7 cellular contexts compared by ENCODE assay signal in genomic region chr5:50513028-50513457, GRCh38.
DNase-seq lines count a peak whose midpoint lies in the region; ATAC-seq, FAIRE-seq and TF ChIP-seq lines count a peak whose summit lies in the region.
"Not testable (repeated sequence)": the region's sequence is repeated elsewhere in the genome, so short reads cannot be mapped to it uniquely, and the experiment has no call there.

No MANE protein-coding gene starts in this region.

- not testable (repeated sequence) for H4K20me1 ChIP-seq in DND-41 (ENCODE audit: insufficient read depth, low read length); OCI-LY7 (ENCODE audit: insufficient read depth, low read length); astrocyte (ENCODE audit: insufficient read depth, low read length)

- TF ChIP-seq CTCF in DND-41 (IDR thresholded peaks at IDR 0.05; ENCODE audit: borderline replicate concordance, extremely low read depth, low read length, poor library complexity, severe bottlenecking) = peak; percentile 59
- TF ChIP-seq CTCF in LNCaP clone FGC (IDR thresholded peaks at IDR 0.05; ENCODE audit: control insufficient read depth, extremely low read depth, insufficient read depth) = 0 out of 2 replicates have a peak, but pooled peaks have one; percentile 9
- TF ChIP-seq CTCF in OCI-LY7 (conservative IDR thresholded peaks at IDR 0.05; ENCODE audit: low read length) = peak; percentile 84
- peak; percentile 10 for TF ChIP-seq CTCF in astrocyte (IDR thresholded peaks at IDR 0.05; ENCODE audit: insufficient read depth, low read depth, low read length)
- TF ChIP-seq CTCF in endothelial cell (IDR thresholded peaks at IDR 0.05; ENCODE audit: unreplicated experiment) = peak; percentile 68
- TF ChIP-seq CTCF in neural crest cell (conservative IDR thresholded peaks at IDR 0.05) = peak; percentile 63

- H3K9ac ChIP-seq in DND-41 (ENCODE audit: low read depth, low read length); astrocyte (ENCODE audit: low read length): not testable (repeated sequence)

- intact Hi-C loops in OCI-LY7 (cut with micrococcal nuclease; ENCODE audit: unreplicated experiment) = loop anchor here (1.0 to 5.0 kb wide), 3 partner anchors 72 to 239 kb away; partner anchors contain the start of gene EMB

- H3K4me3 ChIP-seq in DND-41 (ENCODE audit: low read depth in 1 of 2, low read length in 2 of 2); LNCaP clone FGC (ENCODE audit: low read depth, low read length); OCI-LY7 (ENCODE audit: low read depth, low read length, poor library complexity, severe bottlenecking); astrocyte (ENCODE audit: insufficient read depth, low read depth, low read length): not testable (repeated sequence)

- not testable (repeated sequence) for H3K27me3 ChIP-seq in DND-41 (ENCODE audit: insufficient read depth, low read length, poor library complexity); astrocyte (ENCODE audit: insufficient read depth, low read length)

- 0 out of 3 replicates have a peak, but pooled peaks have one; percentile 22 for ATAC-seq in DND-41 (ENCODE audit: insufficient read depth, low read depth)

- BruUV-seq in OCI-LY7 (replicated peaks; lab: Mats Ljungman, UMichigan) = not testable (repeated sequence)

- not testable (repeated sequence) for H3K4me3 Mint-ChIP-seq in astrocyte (ENCODE audit: unreplicated experiment); endothelial cell (ENCODE audit: unreplicated experiment); neural crest cell

- POLR2A ChIA-PET in OCI-LY7 (lab: Charles Lee) = interaction anchor here (0.6 to 1.6 kb wide), 6 partner anchors 12 to 180 kb away, joined by 3 to 5 read pairs (median 4); no protein-coding TSS in a partner anchor

- DNase-seq in DND-41; LNCaP clone FGC (ENCODE audit: low read depth); astrocyte (ENCODE audit: low read depth); endothelial cell (ENCODE audit: low spot score); neural crest cell (ENCODE audit: low read depth, low spot score): not testable (repeated sequence)
- peak; percentile 33 for DNase-seq in OCI-LY7 (ENCODE audit: low spot score)

- not testable (repeated sequence) for H3K27me3 Mint-ChIP-seq in astrocyte (ENCODE audit: low read depth, unreplicated experiment); endothelial cell (ENCODE audit: unreplicated experiment)
- peaks cover 19% of the 10 kb centered on the region for H3K27me3 Mint-ChIP-seq in neural crest cell (ENCODE audit: low read depth)

- FAIRE-seq in astrocyte (lab: Jason Lieb, UNC) = peak; percentile 71
- FAIRE-seq in islet of Langerhans (lab: Jason Lieb, UNC) = peak; percentile 100

- H3K9me3 ChIP-seq in DND-41 (ENCODE audit: insufficient read depth, low read length, severe bottlenecking); astrocyte (ENCODE audit: insufficient read depth, low read depth, low read length): not testable (repeated sequence)
- peaks cover 11% of the 10 kb centered on the region; the same call in 1 of the 2 replicates for H3K9me3 ChIP-seq in OCI-LY7 (ENCODE audit: low read length)

- H3K4me2 ChIP-seq in DND-41 (ENCODE audit: insufficient read depth, low read length); OCI-LY7 (ENCODE audit: low read length); astrocyte (ENCODE audit: low read length): not testable (repeated sequence)

- CTCF ChIA-PET in OCI-LY7 (lab: Charles Lee; ENCODE audit: unreplicated experiment) = not testable (repeated sequence)

- not testable (repeated sequence) for H3K27ac ChIP-seq in DND-41 (ENCODE audit: low read length); OCI-LY7 (ENCODE audit: low read depth, low read length, poor library complexity, severe bottlenecking); astrocyte (ENCODE audit: low read depth, low read length)

- H3K79me2 ChIP-seq in DND-41 (ENCODE audit: insufficient read depth, low read length); OCI-LY7 (ENCODE audit: insufficient read depth, low read depth, low read length); astrocyte (ENCODE audit: insufficient read depth, low read length): not testable (repeated sequence)

- H3K4me1 Mint-ChIP-seq in astrocyte (ENCODE audit: low read depth, unreplicated experiment); endothelial cell (ENCODE audit: unreplicated experiment); neural crest cell: not testable (repeated sequence)

- not testable (repeated sequence) for H3K9me3 Mint-ChIP-seq in astrocyte (ENCODE audit: unreplicated experiment); endothelial cell (ENCODE audit: unreplicated experiment); neural crest cell

- not testable (repeated sequence) for H3K36me3 Mint-ChIP-seq in astrocyte (ENCODE audit: low read depth, unreplicated experiment); endothelial cell (ENCODE audit: low read depth, unreplicated experiment); neural crest cell (ENCODE audit: low read depth)

- not testable (repeated sequence) for H3K9me2 ChIP-seq in OCI-LY7 (ENCODE audit: insufficient read depth, low read length)

- H3K27ac Mint-ChIP-seq in astrocyte (ENCODE audit: unreplicated experiment); endothelial cell (ENCODE audit: unreplicated experiment); neural crest cell (ENCODE audit: unreplicated experiment): not testable (repeated sequence)

- H3K36me3 ChIP-seq in DND-41 (ENCODE audit: insufficient read depth, low read length); OCI-LY7 (ENCODE audit: insufficient read depth, low read length); astrocyte (ENCODE audit: insufficient read depth, low read length): not testable (repeated sequence)

- H3K4me1 ChIP-seq in DND-41 (ENCODE audit: insufficient read depth, low read length); astrocyte (ENCODE audit: insufficient read depth, low read length): not testable (repeated sequence)
- H3K4me1 ChIP-seq in OCI-LY7 (ENCODE audit: insufficient read depth, low read length, poor library complexity, severe bottlenecking) = peaks cover 10% of the 10 kb centered on the region

- not testable (repeated sequence) for H2AFZ ChIP-seq in DND-41 (ENCODE audit: low read depth, low read length); OCI-LY7 (ENCODE audit: low read length); astrocyte (ENCODE audit: low read depth, low read length)

Comparison
In these comparisons a context has a peak if more than half of its experiments do, and no peak if none do; other contexts are left out.
1. CTCF ChIP-seq: peak in every context shown above with its lines; median percentile 84 in OCI-LY7; 68 in endothelial cell; 63 in neural crest cell; 59 in DND-41; 10 in astrocyte; 9 in LNCaP clone FGC.